Comparison of ENCODE assay signal across 8 cellular contexts in the genomic region with DNA sequence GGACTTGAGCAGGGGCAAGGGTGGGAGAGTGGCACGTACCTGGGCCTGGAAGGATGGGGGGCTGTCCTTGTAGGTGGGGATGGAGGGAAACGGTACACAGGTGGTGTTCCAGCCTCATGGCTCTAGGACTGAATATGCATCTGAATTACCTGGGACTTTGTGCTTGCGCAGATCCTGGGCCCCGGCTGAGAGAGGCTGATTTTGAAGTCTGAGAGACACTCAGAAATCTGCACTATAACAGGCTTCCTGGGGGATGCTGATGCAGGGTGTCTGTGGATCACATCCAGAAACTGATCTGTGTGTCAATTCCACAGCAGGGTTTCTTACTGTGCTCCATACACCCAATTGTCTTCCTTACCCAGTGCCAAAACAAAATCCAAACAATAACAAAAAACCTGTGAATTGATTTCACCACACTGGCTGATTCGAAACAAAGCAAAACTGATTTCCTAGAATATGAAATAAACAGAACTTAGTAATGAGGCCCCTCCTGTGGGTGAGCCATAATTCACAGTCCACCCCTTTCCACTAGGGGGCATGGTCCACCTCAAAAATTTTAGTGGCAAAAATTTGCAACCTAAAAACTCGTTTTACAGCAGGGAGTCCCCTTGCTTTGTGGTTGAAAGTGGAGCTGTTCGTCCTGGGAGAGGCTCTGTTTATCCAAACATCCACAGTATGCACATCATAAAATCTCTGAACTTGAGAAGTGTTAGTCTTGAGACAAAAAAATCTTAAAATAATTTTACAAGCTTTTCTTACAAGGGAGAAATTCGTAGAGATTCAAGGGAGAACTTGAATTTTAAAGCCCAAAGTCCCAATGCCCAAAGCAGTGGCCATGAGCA. TPM values are rescaled to one million over a fixed set of nuclear protein-coding genes. Genes with fewer than 3 reads are reported as not detected.
DNase-seq lines count a peak whose midpoint lies in the region; ATAC-seq, FAIRE-seq and TF ChIP-seq lines count a peak whose summit lies in the region.

No MANE protein-coding gene starts in this region.

- H3K4me3 Mint-ChIP-seq in activated B cell treated with CpG ODN at 0.5 μM for 24 hours = no peak overlapping the region

- ATAC-seq in activated B cell treated with CpG ODN at 0.5 μM for 24 hours (ENCODE audit: low read depth) (peak; percentile 65), HG03025 (IDR thresholded peaks at IDR 0.05; ENCODE audit: low FRiP score, unreplicated experiment) (no peak), GM18498 (IDR thresholded peaks at IDR 0.05; ENCODE audit: unreplicated experiment) (no peak)

- H3K36me3 Mint-ChIP-seq in activated B cell treated with CpG ODN at 0.5 μM for 24 hours (ENCODE audit: low read depth) = no peaks in the 10 kb centered on the region

- peaks cover 16% of the 10 kb centered on the region for H3K4me1 Mint-ChIP-seq in activated B cell treated with CpG ODN at 0.5 μM for 24 hours

- DNase-seq in D341Med (ENCODE audit: low spot score) = peak; percentile 50
- DNase-seq in HuH-7 (ENCODE audit: low spot score) = peak; percentile 52
- no peak for DNase-seq in activated B cell treated with CpG ODN at 0.5 μM for 24 hours
- peak; percentile 51 for DNase-seq in bronchial epithelial cell (ENCODE audit: low read depth)
- DNase-seq in kidney epithelial cell (ENCODE audit: low read depth) = no peak
- DNase-seq in stimulated activated CD4-positive, alpha-beta T cell treated with anti-CD3 and anti-CD28 coated beads, Interleukin-4, amount 100 ng/mL, for 48 hours (ENCODE audit: low read depth in 2 of 2) = peak; percentile 16 to 45

- intact Hi-C loops in activated B cell treated with CpG ODN at 0.5 μM for 24 hours (cut with micrococcal nuclease) = loop anchor here (1.0 kb wide), 4 partner anchors 32 to 223 kb away; partner anchors contain the start of gene PLEKHA1

- no peak overlapping the region for H3K27ac Mint-ChIP-seq in activated B cell treated with CpG ODN at 0.5 μM for 24 hours

- peaks cover 13% of the 10 kb centered on the region for H3K27me3 Mint-ChIP-seq in activated B cell treated with CpG ODN at 0.5 μM for 24 hours

- POLR2A ChIA-PET in activated B cell treated with CpG ODN at 0.5 μM for 24 hours (lab: Charles Lee) = interaction anchor here (1.2 to 1.3 kb wide), 2 partner anchors 31 to 32 kb away, joined by 3 read pairs; partner anchors contain the start of gene PLEKHA1

- H3K27me3 ChIP-seq in bronchial epithelial cell (ENCODE audit: control insufficient read depth, insufficient read depth, low read length) (no peaks in the 10 kb centered on the region), kidney epithelial cell (ENCODE audit: control insufficient read depth, insufficient read depth, low read length) (no peaks in the 10 kb centered on the region)

- H3K9me3 Mint-ChIP-seq in activated B cell treated with CpG ODN at 0.5 μM for 24 hours = no peaks in the 10 kb centered on the region

- no peaks in the 10 kb centered on the region for H3K36me3 ChIP-seq in bronchial epithelial cell (ENCODE audit: control insufficient read depth, insufficient read depth, low read length)
- no peaks in the 10 kb centered on the region for H3K36me3 ChIP-seq in kidney epithelial cell (ENCODE audit: control insufficient read depth, insufficient read depth, low read length)

- TF ChIP-seq CTCF in activated B cell treated with CpG ODN at 0.5 μM for 24 hours (IDR thresholded peaks at IDR 0.05) = no peak
- TF ChIP-seq CTCF in bronchial epithelial cell (IDR thresholded peaks at IDR 0.05; ENCODE audit: insufficient read depth, low read length, severe bottlenecking) = peak; percentile 70
- peak; percentile 73 for TF ChIP-seq CTCF in kidney epithelial cell (IDR thresholded peaks at IDR 0.05; ENCODE audit: insufficient read depth, low read length, poor library complexity, severe bottlenecking)

- H3K4me3 ChIP-seq in bronchial epithelial cell (ENCODE audit: low read depth, low read length) (no peak overlapping the region), kidney epithelial cell (ENCODE audit: low read depth, low read length) (no peak overlapping the region)

- CTCF ChIA-PET in activated B cell treated with CpG ODN at 0.5 μM for 24 hours (lab: Charles Lee) = interaction anchor here (0.7 to 4.2 kb wide), 13 partner anchors 15 to 223 kb away, joined by 3 to 64 read pairs (median 5); partner anchors contain the start of gene PLEKHA1

- peak; percentile 13 for FAIRE-seq in bronchial epithelial cell (lab: Jason Lieb, UNC)

RNA-seq across cellular contexts. Expression of gene PLEKHA1, which starts 32.0 kb away (rescaled TPM):
- total RNA-seq in activated B cell treated with CpG ODN at 0.5 μM for 24 hours (11.8 and 12.8 TPM in 2 replicates), bronchial epithelial cell (35.3 and 38.9 TPM in 2 replicates), kidney epithelial cell (42.5 and 48.7 TPM in 2 replicates)

Comparison
In these comparisons a context has a peak if more than half of its experiments do, and no peak if none do; other contexts are left out.
1. DNase-seq: peak in D341Med (single experiment), HuH-7 (single experiment), bronchial epithelial cell (single experiment) and stimulated activated CD4-positive, alpha-beta T cell treated with anti-CD3 and anti-CD28 coated beads, Interleukin-4, amount 100 ng/mL, for 48 hours (2 of 2); none in activated B cell treated with CpG ODN at 0.5 μM for 24 hours (single experiment) and kidney epithelial cell (single experiment).